In the genomic region with DNA sequence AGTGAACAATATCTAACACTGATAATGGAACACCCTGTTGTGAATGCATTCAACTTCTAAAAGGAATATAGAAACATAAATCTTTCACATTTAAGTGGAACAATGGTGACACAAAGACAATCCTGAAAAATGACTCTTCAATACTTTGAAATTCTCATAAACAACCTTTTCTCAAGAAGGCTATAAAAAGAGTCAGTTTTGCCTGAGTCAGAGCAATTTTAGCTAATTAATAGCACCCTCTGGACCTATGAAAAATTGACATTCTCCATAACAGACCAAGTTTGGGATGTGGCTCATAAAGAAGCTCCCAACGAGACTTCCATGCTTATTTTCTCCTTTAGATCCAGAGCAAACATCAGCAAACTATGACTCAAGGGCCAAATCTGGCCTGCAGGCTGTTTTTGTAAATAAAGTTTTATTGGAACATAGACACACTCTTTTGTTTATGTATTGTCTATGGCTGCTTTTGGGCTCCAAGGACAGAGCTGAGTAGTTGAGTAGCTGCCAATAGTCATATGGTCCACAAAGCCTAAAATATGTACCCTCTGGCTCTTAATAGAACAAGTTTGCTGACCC, we compare ENCODE assay signal across 14 cellular contexts.
DNase-seq lines count a peak whose midpoint lies in the region; ATAC-seq and TF ChIP-seq lines count a peak whose summit lies in the region.
"Had no signal": no experiment of that assay in that cellular context is flagged by ENCODE, and none has a peak within 500 bp of the region (broad histone marks: within the 10 kb centered on the region; RNA-seq: fewer than 3 reads in every experiment).

No MANE protein-coding gene starts in this region.

- H3K9me3 Mint-ChIP-seq in activated naive CD8-positive, alpha-beta T cell treated with anti-CD3 and anti-CD28 coated beads for 36 hours = peaks cover 1% of the 10 kb centered on the region
- H3K9me3 Mint-ChIP-seq in neural crest cell = peaks cover 3% of the 10 kb centered on the region
- H3K9me3 Mint-ChIP-seq: CD8-positive, alpha-beta memory T cell; central memory CD8-positive, alpha-beta T cell; nephron had no signal

- peaks cover 0 to 22% of the 10 kb centered on the region in 2 donors for H3K4me1 ChIP-seq in right atrium auricular region

- H3K4me3 ChIP-seq in right atrium auricular region = no peak overlapping the region

- no peak overlapping the region for H3K4me3 Mint-ChIP-seq in activated naive CD8-positive, alpha-beta T cell treated with anti-CD3 and anti-CD28 coated beads for 36 hours
- H3K4me3 Mint-ChIP-seq in neural crest cell = peak overlapping the region; percentile 28
- H3K4me3 Mint-ChIP-seq: CD8-positive, alpha-beta memory T cell; central memory CD8-positive, alpha-beta T cell; nephron had no signal

- ATAC-seq in GM21526 (IDR thresholded peaks at IDR 0.05; ENCODE audit: low FRiP score, unreplicated experiment) (peak; percentile 19), GM19455 (IDR thresholded peaks at IDR 0.05; ENCODE audit: unreplicated experiment) (no peak)

- peaks cover 23% of the 10 kb centered on the region for H3K36me3 Mint-ChIP-seq in activated naive CD8-positive, alpha-beta T cell treated with anti-CD3 and anti-CD28 coated beads for 36 hours
- H3K36me3 Mint-ChIP-seq in neural crest cell (ENCODE audit: low read depth) = peaks cover 7% of the 10 kb centered on the region

- peaks cover 50% of the 10 kb centered on the region for H3K4me1 Mint-ChIP-seq in activated naive CD8-positive, alpha-beta T cell treated with anti-CD3 and anti-CD28 coated beads for 36 hours
- peaks cover 15% of the 10 kb centered on the region for H3K4me1 Mint-ChIP-seq in neural crest cell

- DNase-seq in EH (ENCODE audit: low read depth) = peak; percentile 88
- no peak for DNase-seq in activated naive CD8-positive, alpha-beta T cell treated with anti-CD3 and anti-CD28 coated beads for 36 hours
- no peak for DNase-seq in neural crest cell (ENCODE audit: low read depth, low spot score)
- DNase-seq in NCI-H1417 (lab: John Stamatoyannopoulos, UW) = no peak
- no peak for DNase-seq in NCI-H128 (lab: John Stamatoyannopoulos, UW; ENCODE audit: unreplicated experiment)
- no peak for DNase-seq in right atrium auricular region (ENCODE audit: low spot score)
- DNase-seq: activated gamma-delta T cell; CD8-positive, alpha-beta memory T cell; head of caudate nucleus; NCI-H2171 treated with DMSO at 0.1 percent for 48 hours had no signal

- no peaks in the 10 kb centered on the region for H3K36me3 ChIP-seq in right atrium auricular region

- H3K27me3 Mint-ChIP-seq in activated naive CD8-positive, alpha-beta T cell treated with anti-CD3 and anti-CD28 coated beads for 36 hours = no peaks in the 10 kb centered on the region
- H3K27me3 Mint-ChIP-seq in neural crest cell (ENCODE audit: low read depth) = no peaks in the 10 kb centered on the region
- H3K27me3 Mint-ChIP-seq: CD8-positive, alpha-beta memory T cell; central memory CD8-positive, alpha-beta T cell had no signal

- no peaks in the 10 kb centered on the region for H3K27me3 ChIP-seq in right atrium auricular region

- H3K27ac Mint-ChIP-seq in activated naive CD8-positive, alpha-beta T cell treated with anti-CD3 and anti-CD28 coated beads for 36 hours = peak overlapping the region; percentile 84
- H3K27ac Mint-ChIP-seq in neural crest cell (ENCODE audit: unreplicated experiment) = no peak overlapping the region

- H3K27ac ChIP-seq in right atrium auricular region = no peak overlapping the region

- no peaks in the 10 kb centered on the region for H3K9me3 ChIP-seq in right atrium auricular region

- TF ChIP-seq CTCF in neural crest cell (conservative IDR thresholded peaks at IDR 0.05) (no peak), right atrium auricular region (IDR thresholded peaks at IDR 0.05) (no peak)
